Comparison of ENCODE assay signal across 1 cellular context in the genomic region with DNA sequence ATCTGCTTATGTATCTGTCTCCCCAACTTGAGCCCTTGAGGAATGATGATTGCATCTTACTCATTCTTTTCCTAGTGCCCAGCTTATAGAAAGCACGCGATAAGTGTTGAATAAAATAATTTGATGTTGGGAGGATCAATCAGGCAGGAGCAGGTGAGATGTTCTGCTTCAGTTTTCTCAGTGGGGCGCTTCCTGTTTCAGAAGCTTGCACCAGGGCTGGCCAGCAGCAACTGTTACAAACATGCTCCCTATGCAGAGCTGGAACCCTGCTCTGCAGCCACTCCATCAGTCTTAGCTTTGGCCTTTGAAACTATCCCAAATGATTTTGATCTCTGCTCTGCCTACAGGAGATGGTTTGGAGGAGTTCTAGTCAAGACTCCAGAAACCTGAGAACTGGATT.
TF ChIP-seq lines count a peak whose summit lies in the region.

No MANE protein-coding gene starts in this region.

TF ChIP-seq in K562, 482 proteins besides CTCF, POLR2A, EP300 and RAD21:
- TF ChIP-seq MYNN (IDR thresholded peaks at IDR 0.05), result no peak
- no peak for TF ChIP-seq MYNN (CRISPR knock-in tag; IDR thresholded peaks at IDR 0.05)
- TF ChIP-seq TFAM (CRISPR knock-in tag; conservative IDR thresholded peaks at IDR 0.05), result no peak
- no peak for TF ChIP-seq BRCA1 (IDR thresholded peaks at IDR 0.05)
- TF ChIP-seq BRCA1 (CRISPR knock-in tag; IDR thresholded peaks at IDR 0.05), result no peak
- TF ChIP-seq SPI1 (IDR thresholded peaks at IDR 0.05; ENCODE audit: borderline replicate concordance, low read depth, low read length), result 0 out of 2 replicates have a peak, but pooled peaks have one; percentile 13
TF ChIP-seq in K562: peak in this region for 1.
